ENCODE assay signal across 10 cellular contexts in genomic region chr5:133113331-133114061, GRCh38.
DNase-seq lines count a peak whose midpoint lies in the region; ATAC-seq, FAIRE-seq and TF ChIP-seq lines count a peak whose summit lies in the region.
"Had no signal": no experiment of that assay in that cellular context is flagged by ENCODE, and none has a peak within 500 bp of the region (broad histone marks: within the 10 kb centered on the region; RNA-seq: fewer than 3 reads in every experiment).

No MANE protein-coding gene starts in this region.

- no peaks in the 10 kb centered on the region for H3K9me3 ChIP-seq in mucosa of descending colon
- H3K9me3 ChIP-seq: neutrophil, thoracic aorta had no signal

- H3K4me3 ChIP-seq in fibroblast of mammary gland (ENCODE audit: control insufficient read depth, low read depth, low read length) = no peak overlapping the region
- H3K4me3 ChIP-seq in mucosa of descending colon = no peak overlapping the region
- H3K4me3 ChIP-seq: thoracic aorta had no signal

- TF ChIP-seq CTCF in fibroblast of mammary gland (conservative IDR thresholded peaks at IDR 0.05; ENCODE audit: control insufficient read depth, insufficient read depth, low read depth, low read length) (no peak), mucosa of descending colon (IDR thresholded peaks at IDR 0.05) (no peak)

- TF ChIP-seq POLR2A in H54 (IDR thresholded peaks at IDR 0.05; ENCODE audit: low read depth, low read length) = no peak

- no peaks in the 10 kb centered on the region for H3K4me1 ChIP-seq in mucosa of descending colon (ENCODE audit: low read depth)

- DNase-seq in H54 (ENCODE audit: insufficient read length, low spot score) (peak; percentile 56), SW480 (ENCODE audit: low spot score) (peak; percentile 36), fibroblast of mammary gland (ENCODE audit: low read depth) (peak; percentile 46), mucosa of descending colon (no peak), Kasumi-1 (lab: John Stamatoyannopoulos, UW) (no peak)
- peak; percentile 19 for DNase-seq in stimulated activated CD4-positive, alpha-beta T cell treated with anti-CD3 and anti-CD28 coated beads, Interleukin-2, amount 100 ng/mL, for 4 hours (ENCODE audit: low read depth)
- DNase-seq: cortex of kidney had no signal

- H3K36me3 ChIP-seq in mucosa of descending colon (ENCODE audit: low read depth) = no peaks in the 10 kb centered on the region
- H3K36me3 ChIP-seq: neutrophil, thoracic aorta had no signal

- ATAC-seq in mucosa of descending colon (no peak), HG02885 (IDR thresholded peaks at IDR 0.05; ENCODE audit: poor library complexity, unreplicated experiment) (no peak)

- no peak for FAIRE-seq in H54 (lab: Jason Lieb, UNC)

- intact Hi-C loops in mucosa of descending colon (cut with DNase I, micrococcal nuclease) = no loop called here

Comparison
In these comparisons a context has a peak if more than half of its experiments do, and no peak if none do; other contexts are left out.
1. DNase-seq: peak in H54 (single experiment), SW480 (single experiment), fibroblast of mammary gland (single experiment) and stimulated activated CD4-positive, alpha-beta T cell treated with anti-CD3 and anti-CD28 coated beads, Interleukin-2, amount 100 ng/mL, for 4 hours (single experiment); none in mucosa of descending colon (0 of 3) and Kasumi-1 (0 of 2).